Comparison of ENCODE assay signal across 1 cellular context in the genomic region with DNA sequence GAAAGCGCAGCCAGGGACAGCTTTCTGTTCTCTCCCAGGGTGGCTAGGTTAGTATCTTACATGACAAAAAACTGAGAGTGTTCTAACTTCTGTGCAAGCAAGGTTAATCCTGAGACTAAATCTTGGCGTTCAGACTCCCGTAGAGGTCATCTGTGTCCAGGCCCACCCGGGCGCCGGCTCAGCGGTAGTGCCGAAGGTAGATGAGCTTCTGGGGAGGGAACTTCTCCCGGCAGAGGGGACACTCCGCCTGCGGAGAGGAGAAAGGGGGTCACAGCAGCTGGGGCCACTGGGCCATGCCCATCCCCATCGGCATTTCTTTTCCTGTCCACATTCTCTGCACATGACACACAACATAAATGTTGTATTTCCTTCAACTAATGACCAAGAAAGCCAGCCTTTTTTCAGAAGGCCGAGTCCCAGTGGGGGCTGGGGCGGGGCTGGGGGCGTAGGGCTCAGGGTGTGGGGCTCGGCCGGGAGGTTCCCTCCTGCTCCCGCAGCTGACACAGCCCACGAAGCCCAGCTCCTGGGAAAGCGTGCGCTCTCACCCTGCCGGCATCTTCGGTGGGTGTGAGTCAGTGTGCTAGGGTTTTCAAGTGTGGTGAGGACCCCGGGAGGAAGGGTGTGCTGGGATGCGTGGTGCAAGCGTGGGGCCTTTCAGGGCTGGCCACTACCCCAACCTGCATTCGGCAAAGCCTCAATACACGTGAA.
TF ChIP-seq lines count a peak whose summit lies in the region.

No MANE protein-coding gene starts in this region.

TF ChIP-seq in K562, 482 proteins besides CTCF, POLR2A, EP300 and RAD21:
- TF ChIP-seq, protein P1, sequence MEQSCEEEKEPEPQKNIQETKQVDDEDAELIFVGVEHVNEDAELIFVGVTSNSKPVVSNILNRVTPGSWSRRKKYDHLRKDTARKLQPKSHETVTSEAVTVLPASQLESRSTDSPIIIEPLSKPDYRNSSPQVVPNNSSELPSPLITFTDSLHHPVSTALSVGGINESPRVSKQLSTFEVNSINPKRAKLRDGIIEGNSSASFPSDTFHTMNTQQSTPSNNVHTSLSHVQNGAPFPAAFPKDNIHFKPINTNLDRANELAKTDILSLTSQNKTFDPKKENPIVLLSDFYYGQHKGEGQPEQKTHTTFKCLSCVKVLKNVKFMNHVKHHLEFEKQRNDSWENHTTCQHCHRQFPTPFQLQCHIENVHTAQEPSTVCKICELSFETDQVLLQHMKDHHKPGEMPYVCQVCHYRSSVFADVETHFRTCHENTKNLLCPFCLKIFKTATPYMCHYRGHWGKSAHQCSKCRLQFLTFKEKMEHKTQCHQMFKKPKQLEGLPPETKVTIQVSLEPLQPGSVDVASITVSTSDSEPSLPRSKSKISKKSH (CRISPR knock-in tag; IDR thresholded peaks at IDR 0.05), result no peak
- TF ChIP-seq CCNT2 (IDR thresholded peaks at IDR 0.05; ENCODE audit: borderline replicate concordance, extremely low read depth, insufficient read length, low read depth, low read length) (peak; percentile 7), HNRNPUL1 (IDR thresholded peaks at IDR 0.05; ENCODE audit: low read length) (0 out of 2 replicates have a peak, but pooled peaks have one; percentile 44), MTA3 (IDR thresholded peaks at IDR 0.05; ENCODE audit: borderline replicate concordance) (no peak), POLR2G (IDR thresholded peaks at IDR 0.05; ENCODE audit: low read depth, low read length) (peak; percentile 18), CHD1 (IDR thresholded peaks at IDR 0.05; ENCODE audit: low read length) (no peak)
